35 cellular contexts compared by ENCODE assay signal in genomic region chr14:72498646-72499045, GRCh38.
A peak's percentile ranks its signal among the peaks of the same experiment; 100 is the strongest.
DNase-seq lines count a peak whose midpoint lies in the region; ATAC-seq and TF ChIP-seq lines count a peak whose summit lies in the region.
"Had no signal": no experiment of that assay in that cellular context is flagged by ENCODE, and none has a peak within 500 bp of the region (broad histone marks: within the 10 kb centered on the region; RNA-seq: fewer than 3 reads in every experiment).

No MANE protein-coding gene starts in this region.

- 93 to 97% (median 95%) methylated on average over 7 of the region's 7 CpGs for WGBS in heart left ventricle, 4 donors

- TF ChIP-seq POLR2A in heart left ventricle (IDR thresholded peaks at IDR 0.05) = no peak

- H3K9me3 ChIP-seq in right atrium auricular region = no peaks in the 10 kb centered on the region
- peaks cover 0 to 10% (median 0%) of the 10 kb centered on the region in 12 donors for H3K9me3 ChIP-seq in heart left ventricle
- H3K9me3 ChIP-seq: BE2C, Caco-2 had no signal

- no peak overlapping the region for H3K4me3 Mint-ChIP-seq in osteocyte (ENCODE audit: unreplicated experiment)
- H3K4me3 Mint-ChIP-seq: B cell; CD14-positive monocyte; CD4-positive, alpha-beta memory T cell; CD4-positive, alpha-beta T cell; CD4-positive, CD25-positive, alpha-beta regulatory T cell; CD8-positive, alpha-beta memory T cell; CD8-positive, alpha-beta T cell had no signal

- no peaks in the 10 kb centered on the region for H3K36me3 Mint-ChIP-seq in osteocyte (ENCODE audit: unreplicated experiment)
- H3K36me3 Mint-ChIP-seq: CD14-positive monocyte; CD4-positive, alpha-beta memory T cell; CD4-positive, CD25-positive, alpha-beta regulatory T cell; CD8-positive, alpha-beta T cell had no signal

- ATAC-seq in heart left ventricle = no peak
- ATAC-seq in GM18868 (IDR thresholded peaks at IDR 0.05; ENCODE audit: unreplicated experiment) = peak; percentile 47
- ATAC-seq: A549; CD8-positive, alpha-beta T cell had no signal

- peaks cover 4% of the 10 kb centered on the region for H3K9me3 Mint-ChIP-seq in osteocyte (ENCODE audit: unreplicated experiment)

- TF ChIP-seq CTCF in right atrium auricular region (IDR thresholded peaks at IDR 0.05) (no peak), heart left ventricle (IDR thresholded peaks at IDR 0.05) (no peak), GM12865 (IDR thresholded peaks at IDR 0.05; ENCODE audit: insufficient read depth, low read depth, low read length, missing control alignments) (no peak), osteocyte (IDR thresholded peaks at IDR 0.05) (no peak)

- H3K36me3 ChIP-seq in right atrium auricular region (no peaks in the 10 kb centered on the region), heart left ventricle (no peaks in the 10 kb centered on the region)
- H3K36me3 ChIP-seq: BE2C; BLaER1; BLaER1 treated with 17β-estradiol and CSF1 and Interleukin-3, amounts not matched to agents 10 nM and 100 nM had no signal

- H3K27me3 Mint-ChIP-seq in osteocyte (ENCODE audit: unreplicated experiment) = peaks cover 66% of the 10 kb centered on the region
- H3K27me3 Mint-ChIP-seq: CD4-positive, alpha-beta memory T cell; CD4-positive, alpha-beta T cell had no signal

- peaks cover 9% of the 10 kb centered on the region for H3K4me1 Mint-ChIP-seq in osteocyte (ENCODE audit: unreplicated experiment)
- H3K4me1 Mint-ChIP-seq: B cell; CD14-positive monocyte; CD4-positive, alpha-beta memory T cell; CD4-positive, CD25-positive, alpha-beta regulatory T cell; CD8-positive, alpha-beta memory T cell had no signal

- intact Hi-C loops in heart left ventricle (cut with DNase I) = no loop called here

- H3K4me1 ChIP-seq in right atrium auricular region (no peaks in the 10 kb centered on the region), heart left ventricle (peaks cover 0 to 7% (median 0%) of the 10 kb centered on the region in 12 donors)
- H3K4me1 ChIP-seq: A549, BLaER1, Caco-2 had no signal

- H3K27ac Mint-ChIP-seq in osteocyte (ENCODE audit: unreplicated experiment) = no peak overlapping the region
- H3K27ac Mint-ChIP-seq: B cell; CD4-positive, alpha-beta memory T cell; CD4-positive, alpha-beta T cell; CD4-positive, CD25-positive, alpha-beta regulatory T cell; CD8-positive, alpha-beta memory T cell; CD8-positive, alpha-beta T cell had no signal

- DNase-seq in right atrium auricular region (ENCODE audit: low spot score) (peak; percentile 55), heart left ventricle (no peak), GM12865 (ENCODE audit: low read depth) (peak; percentile 34), osteocyte (ENCODE audit: extremely low spot score, unreplicated experiment) (peak; percentile 54), GM19240 (ENCODE audit: insufficient read length, low spot score) (no peak)
- no peak for DNase-seq in activated CD4-positive, alpha-beta T cell treated with anti-CD3 and anti-CD28 coated beads, Interleukin-2, amount 50 U/mL, for 1 hour
- DNase-seq in stimulated activated naive CD4-positive, alpha-beta T cell (lab: John Stamatoyannopoulos, UW) = no peak
- DNase-seq: 8988T; ACHN; AML-193; BE2C; C1 segment of cervical spinal cord; Caco-2; Calu3; CD4-positive, alpha-beta memory T cell; CD4-positive, alpha-beta T cell; CD4-positive, CD25-positive, alpha-beta regulatory T cell; CD8-positive, alpha-beta memory T cell; COR-L47; DMS 273 treated with DMSO at 0.1 percent for 48 hours; DMS153; DMS53; DMS79; DMS79 treated with DMSO at 0.1 percent for 48 hours; DND-41; EL had no signal

- no peaks in the 10 kb centered on the region for H3K27me3 ChIP-seq in right atrium auricular region
- H3K27me3 ChIP-seq in heart left ventricle = no peaks in the 10 kb centered on the region
- H3K27me3 ChIP-seq: BLaER1; BLaER1 treated with 17β-estradiol and CSF1 and Interleukin-3, amounts not matched to agents 10 nM and 100 nM had no signal

- H3K27ac ChIP-seq in right atrium auricular region (no peak overlapping the region), heart left ventricle (no peak overlapping the region)
- H3K27ac ChIP-seq: 22Rv1; A549; BLaER1; BLaER1 treated with 17β-estradiol and CSF1 and Interleukin-3, amounts not matched to agents 10 nM and 100 nM; C4-2B had no signal

- H3K4me3 ChIP-seq in right atrium auricular region (no peak overlapping the region), heart left ventricle (no peak overlapping the region), GM12865 (ENCODE audit: low read depth, low read length) (no peak overlapping the region)
- H3K4me3 ChIP-seq: A549; BLaER1; BLaER1 treated with 17β-estradiol and CSF1 and Interleukin-3, amounts not matched to agents 10 nM and 100 nM had no signal

Comparison
In these comparisons a context has a peak if more than half of its experiments do, and no peak if none do; other contexts are left out.
1. DNase-seq: peak in right atrium auricular region (single experiment), GM12865 (single experiment) and osteocyte (single experiment); none in heart left ventricle (0 of 5), activated CD4-positive, alpha-beta T cell treated with anti-CD3 and anti-CD28 coated beads, Interleukin-2, amount 50 U/mL, for 1 hour (single experiment), stimulated activated naive CD4-positive, alpha-beta T cell (0 of 6) and GM19240 (single experiment).